8 cellular contexts compared by ENCODE assay signal in genomic region chr3:15332405-15333098, GRCh38. TPM values are rescaled to one million over a fixed set of nuclear protein-coding genes. Genes with fewer than 3 reads are reported as not detected.
DNase-seq lines count a peak whose midpoint lies in the region; ATAC-seq and TF ChIP-seq lines count a peak whose summit lies in the region.

A gene with protein sequence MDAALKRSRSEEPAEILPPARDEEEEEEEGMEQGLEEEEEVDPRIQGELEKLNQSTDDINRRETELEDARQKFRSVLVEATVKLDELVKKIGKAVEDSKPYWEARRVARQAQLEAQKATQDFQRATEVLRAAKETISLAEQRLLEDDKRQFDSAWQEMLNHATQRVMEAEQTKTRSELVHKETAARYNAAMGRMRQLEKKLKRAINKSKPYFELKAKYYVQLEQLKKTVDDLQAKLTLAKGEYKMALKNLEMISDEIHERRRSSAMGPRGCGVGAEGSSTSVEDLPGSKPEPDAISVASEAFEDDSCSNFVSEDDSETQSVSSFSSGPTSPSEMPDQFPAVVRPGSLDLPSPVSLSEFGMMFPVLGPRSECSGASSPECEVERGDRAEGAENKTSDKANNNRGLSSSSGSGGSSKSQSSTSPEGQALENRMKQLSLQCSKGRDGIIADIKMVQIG (minus strand): TSS chr3:15332586. CDS start chr3:15332408, 178 bp downstream.

- CTCF ChIA-PET in AG04450 (lab: Charles Lee): interaction anchor here (0.5 to 3.4 kb wide), 25 partner anchors 8 to 203 kb away, joined by 3 to 75 read pairs (median 5); no protein-coding TSS in a partner anchor

- H3K27me3 Mint-ChIP-seq in mesothelial cell of epicardium (ENCODE audit: low read depth): no peaks in the 10 kb centered on the region

- no peaks in the 10 kb centered on the region for H3K27me3 ChIP-seq in AG04450 (ENCODE audit: control insufficient read depth, insufficient read depth, low read length)

- in situ Hi-C loops in endometrial microvascular endothelial cells (cut with HindIII; ENCODE audit: inconsistent ontology term, low pct_unique_long_range_greater_than_20kb, low sequenced_read_pairs): no loop called here

- peak within 1 kb of the TSS; percentile 87 for H3K4me3 ChIP-seq in AG04450 (ENCODE audit: low read depth, low read length)

- peaks cover 45% of the 10 kb centered on the region for H3K4me1 Mint-ChIP-seq in mesothelial cell of epicardium

- ATAC-seq in GM18867 (IDR thresholded peaks at IDR 0.05; ENCODE audit: unreplicated experiment) (peak; percentile 90), HG03095 (IDR thresholded peaks at IDR 0.05; ENCODE audit: unreplicated experiment) (peak; percentile 69)

- DNase-seq in AG04450 (ENCODE audit: low read depth, low spot score): no peak
- peak; percentile 53 for DNase-seq in NOMO-1 treated with dmso at 0.1 percent for 144 hours (lab: John Stamatoyannopoulos, UW; ENCODE audit: unreplicated experiment)
- peak; percentile 88 for DNase-seq in activated CD8-positive, alpha-beta memory T cell treated with anti-CD3 and anti-CD28 coated beads, Interleukin-2, amount 50 U/mL, for 48 hours
- peak; percentile 65 to 83 for DNase-seq in mesothelial cell of epicardium (ENCODE audit: low spot score in 2 of 2, unreplicated experiment in 2 of 2)
- peak; percentile 39 to 51 for DNase-seq in stimulated activated CD8-positive, alpha-beta memory T cell treated with anti-CD3 and anti-CD28 coated beads, Interleukin-2, amount 100 ng/mL, for 1 hour (ENCODE audit: low read depth in 2 of 2)

- no peak within 1 kb of the TSS for H3K27ac ChIP-seq in AG04450 (ENCODE audit: low read depth, low read length)

- no peaks in the 10 kb centered on the region; the same call in 1 of the 2 replicates for H3K9me3 ChIP-seq in AG04450 (ENCODE audit: control insufficient read depth, insufficient read depth, low read length)

- POLR2A ChIA-PET in AG04450 (lab: Yijun Ruan, JAX): interaction anchor here (0.6 kb wide), 1 partner anchor 22 kb away, joined by 3 read pairs; no protein-coding TSS in a partner anchor

- H3K27ac Mint-ChIP-seq in mesothelial cell of epicardium: peak within 1 kb of the TSS; percentile 92

- TF ChIP-seq CTCF in AG04450 (IDR thresholded peaks at IDR 0.05; ENCODE audit: low read depth, low read length) (peak; percentile 56), mesothelial cell of epicardium (IDR thresholded peaks at IDR 0.05; ENCODE audit: unreplicated experiment) (peak; percentile 30)

- peaks cover 6% of the 10 kb centered on the region for H3K36me3 Mint-ChIP-seq in mesothelial cell of epicardium

- no peaks in the 10 kb centered on the region for H3K9me3 Mint-ChIP-seq in mesothelial cell of epicardium

- H3K4me3 Mint-ChIP-seq in mesothelial cell of epicardium: peak within 1 kb of the TSS; percentile 96

RNA-seq across cellular contexts. Expression of the gene that starts here (rescaled TPM):
- polyA plus RNA-seq in AG04450 (2011; rRNA removed): 15.5 and 16.6 TPM in 2 replicates
- 10.8 and 11.4 TPM in 2 replicates for polyA minus RNA-seq in AG04450 (2011; rRNA and poly(A)+ RNA removed)
- total RNA-seq in endometrial microvascular endothelial cells (ENCODE audit: inconsistent ontology term): 93.6 TPM
- total RNA-seq in mesothelial cell of epicardium: 78.7 to 88.6 TPM (median 80.5 TPM) in 3 replicates
